In the genomic region with DNA sequence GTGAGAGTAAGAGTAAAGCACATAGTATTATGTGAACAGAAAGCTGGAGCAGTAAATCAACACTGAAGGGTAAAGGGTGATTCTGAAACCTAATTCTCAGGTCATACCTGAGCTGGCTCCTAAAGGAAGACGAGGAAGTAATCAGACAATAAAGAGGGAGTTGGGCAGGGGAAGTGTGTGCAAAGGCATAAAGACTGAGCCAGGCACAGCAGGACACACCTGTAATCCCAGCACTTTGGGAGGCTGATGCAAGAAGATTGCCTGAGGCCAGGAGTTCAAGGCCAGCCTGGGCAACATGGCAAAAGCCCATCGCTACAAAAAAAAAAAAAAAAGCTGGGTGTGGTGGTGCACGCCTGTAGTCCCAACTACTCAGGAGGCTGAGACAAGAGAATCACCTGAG, we compare ENCODE assay signal across 21 cellular contexts. TPM values are rescaled to one million over a fixed set of nuclear protein-coding genes. Genes with fewer than 3 reads are reported as not detected.
DNase-seq lines count a peak whose midpoint lies in the region; FAIRE-seq and TF ChIP-seq lines count a peak whose summit lies in the region.
"Had no signal": no experiment of that assay in that cellular context is flagged by ENCODE, and none has a peak within 500 bp of the region (broad histone marks: within the 10 kb centered on the region; RNA-seq: fewer than 3 reads in every experiment).

No MANE protein-coding gene starts in this region.

- intact Hi-C loops in activated naive CD4-positive, alpha-beta T cell treated with anti-CD3 and anti-CD28 coated beads for 36 hours (cut with micrococcal nuclease): no loop called here
- intact Hi-C loops in PC-9 (cut with micrococcal nuclease; ENCODE audit: unreplicated experiment): no loop called here
- intact Hi-C loops in transverse colon (cut with DNase I; ENCODE audit: low total_unique reads): no loop called here
- intact Hi-C loops in ascending aorta (cut with DNase I): no loop called here

- POLR2A ChIA-PET in PC-9 (lab: Charles Lee; ENCODE audit: unreplicated experiment): no interaction called here

- no peaks in the 10 kb centered on the region for H3K9me3 ChIP-seq in PC-9 (ENCODE audit: insufficient read depth, low read depth)
- H3K9me3 ChIP-seq in keratinocyte (ENCODE audit: control insufficient read depth, low read depth, low read length): no peaks in the 10 kb centered on the region
- no peaks in the 10 kb centered on the region for H3K9me3 ChIP-seq in transverse colon
- no peaks in the 10 kb centered on the region for H3K9me3 ChIP-seq in ascending aorta
- H3K9me3 ChIP-seq: A549; BLaER1 treated with 17β-estradiol and CSF1 and Interleukin-3, amounts not matched to agents 10 nM and 100 nM; MG63 had no signal

- H3K4me3 Mint-ChIP-seq in activated naive CD4-positive, alpha-beta T cell treated with anti-CD3 and anti-CD28 coated beads, Interleukin-2, amount 50 U/mL, for 24 hours: no peak overlapping the region
- H3K4me3 Mint-ChIP-seq in activated naive CD4-positive, alpha-beta T cell treated with anti-CD3 and anti-CD28 coated beads for 36 hours: no peak overlapping the region

- H3K9me2 ChIP-seq in PC-9 (ENCODE audit: insufficient read depth): no peaks in the 10 kb centered on the region

- H3F3A ChIP-seq in PC-9 (ENCODE audit: insufficient read depth, low read depth): peaks cover 16% of the 10 kb centered on the region

- peak; percentile 41 for FAIRE-seq in keratinocyte (lab: Jason Lieb, UNC)
- FAIRE-seq: A549 had no signal

- H3K36me3 Mint-ChIP-seq in activated naive CD4-positive, alpha-beta T cell treated with anti-CD3 and anti-CD28 coated beads, Interleukin-2, amount 50 U/mL, for 24 hours: peaks cover 5% of the 10 kb centered on the region
- H3K36me3 Mint-ChIP-seq in activated naive CD4-positive, alpha-beta T cell treated with anti-CD3 and anti-CD28 coated beads for 36 hours (ENCODE audit: low read depth): peaks cover 9% of the 10 kb centered on the region

- no peaks in the 10 kb centered on the region for H3K9me1 ChIP-seq in keratinocyte (ENCODE audit: control insufficient read depth, extremely low read depth, insufficient read depth, low read length)

- H3K27me3 ChIP-seq in PC-9 (ENCODE audit: insufficient read depth, low read depth): no peaks in the 10 kb centered on the region
- H3K27me3 ChIP-seq in keratinocyte (ENCODE audit: control insufficient read depth, extremely low read depth, insufficient read depth, low read length): no peaks in the 10 kb centered on the region
- no peaks in the 10 kb centered on the region for H3K27me3 ChIP-seq in transverse colon
- no peaks in the 10 kb centered on the region for H3K27me3 ChIP-seq in ascending aorta
- H3K27me3 ChIP-seq: BLaER1 treated with 17β-estradiol and CSF1 and Interleukin-3, amounts not matched to agents 10 nM and 100 nM; MG63 had no signal

- in situ Hi-C loops in transverse colon (cut with MboI; ENCODE audit: low pct_ligation_motif_present in 1 of 4, low pct_unique_long_range_greater_than_20kb in 1 of 4, low sequenced_read_pairs in 3 of 4): no loop called here

- no peak for DNase-seq in activated naive CD4-positive, alpha-beta T cell treated with anti-CD3 and anti-CD28 coated beads for 36 hours
- DNase-seq in PC-9 (peak in 1 of 2 experiments; percentile 54), keratinocyte (ENCODE audit: low read depth, low spot score) (no peak), transverse colon (peak; percentile 51), ascending aorta (ENCODE audit: low spot score in 2 of 2) (no peak), iPS-NIHi11 (ENCODE audit: low spot score) (no peak), NCI-H1092 (lab: John Stamatoyannopoulos, UW) (no peak)
- DNase-seq: DMS 273 treated with DMSO at 0.1 percent for 48 hours; EL; KG1; MG63; NCI-H1092 treated with DMSO at 0.1 percent for 48 hours; NCI-H1694; NCI-H526 treated with DMSO at 0.1 percent for 48 hours; NK-92 treated with Interleukin-12 subunit alpha and Interleukin-12 subunit beta, amount 100 ng/mL, for 24 hours; SIG-M5 had no signal

- CTCF ChIA-PET in activated naive CD4-positive, alpha-beta T cell treated with anti-CD3 and anti-CD28 coated beads for 36 hours (lab: Charles Lee): interaction anchor here (1.0 to 1.4 kb wide), 4 partner anchors 10 to 144 kb away, joined by 4 to 7 read pairs (median 4); no protein-coding TSS in a partner anchor
- CTCF ChIA-PET in PC-9 (lab: Charles Lee): interaction anchor here (1.1 kb wide), 1 partner anchor 10 kb away, joined by 5 read pairs; a partner anchor contains a TSS

- no peak overlapping the region for H2AFZ ChIP-seq in PC-9
- no peak overlapping the region for H2AFZ ChIP-seq in keratinocyte (ENCODE audit: control insufficient read depth, low read length)

- H3K4me2 ChIP-seq in PC-9 (no peak overlapping the region), keratinocyte (ENCODE audit: control insufficient read depth, extremely low read depth, insufficient read depth, low read depth, low read length) (no peak overlapping the region)
- H3K4me2 ChIP-seq: A549; BLaER1 treated with 17β-estradiol and CSF1 and Interleukin-3, amounts not matched to agents 10 nM and 100 nM had no signal

- peaks cover 85% of the 10 kb centered on the region for H3K79me2 ChIP-seq in PC-9 (ENCODE audit: low read depth)
- peaks cover 77% of the 10 kb centered on the region for H3K79me2 ChIP-seq in keratinocyte (ENCODE audit: control insufficient read depth, insufficient read depth, low read length)

- H3K9ac ChIP-seq in keratinocyte (ENCODE audit: control insufficient read depth, extremely low read depth, insufficient read depth, low read length): no peak overlapping the region
- H3K9ac ChIP-seq: BLaER1 treated with 17β-estradiol and CSF1 and Interleukin-3, amounts not matched to agents 10 nM and 100 nM had no signal

- dilution Hi-C loops in keratinocyte (cut with MboI; ENCODE audit: extremely low pct_ligation_motif_present, low sequenced_read_pairs): no loop called here

- 37 to 71% methylated on average over 3 of the region's 3 CpGs for WGBS in transverse colon (ENCODE audit: low coverage in 1 of 2), 2 donors

- TF ChIP-seq EP300 in transverse colon (IDR thresholded peaks at IDR 0.05; ENCODE audit: low read depth): no peak

- no peaks in the 10 kb centered on the region for H3K27me3 Mint-ChIP-seq in activated naive CD4-positive, alpha-beta T cell treated with anti-CD3 and anti-CD28 coated beads, Interleukin-2, amount 50 U/mL, for 24 hours
- H3K27me3 Mint-ChIP-seq in activated naive CD4-positive, alpha-beta T cell treated with anti-CD3 and anti-CD28 coated beads for 36 hours (ENCODE audit: low read depth): no peaks in the 10 kb centered on the region

- H3K36me3 ChIP-seq in PC-9 (ENCODE audit: low read depth) (peaks cover 9% of the 10 kb centered on the region), keratinocyte (ENCODE audit: control insufficient read depth in 2 of 2, extremely low read depth in 1 of 2, insufficient read depth in 2 of 2, low read length in 2 of 2) (peaks cover 3 to 10% of the 10 kb centered on the region in 2 experiments), transverse colon (no peaks in the 10 kb centered on the region), ascending aorta (peaks cover 0 to 2% of the 10 kb centered on the region in 2 donors)

- no TSS peak for BruUV-seq in PC-9 (replicated peaks; lab: Mats Ljungman, UMichigan)

- TF ChIP-seq POLR2A in transverse colon (IDR thresholded peaks at IDR 0.05): no peak

- peaks cover 85% of the 10 kb centered on the region for H4K20me1 ChIP-seq in PC-9 (ENCODE audit: insufficient read depth)
- peaks cover 13% of the 10 kb centered on the region for H4K20me1 ChIP-seq in keratinocyte (ENCODE audit: control insufficient read depth, extremely low read depth, insufficient read depth, low read length)

- H3K27ac ChIP-seq in PC-9 (peak overlapping the region; percentile 62), keratinocyte (ENCODE audit: control insufficient read depth, insufficient read depth, low read length) (no peak overlapping the region), transverse colon (peak overlapping the region; percentile 52 to 81 (median 66)), ascending aorta (no peak overlapping the region)
- H3K27ac ChIP-seq: A549; BLaER1 treated with 17β-estradiol and CSF1 and Interleukin-3, amounts not matched to agents 10 nM and 100 nM had no signal

- H3K9me3 Mint-ChIP-seq in activated naive CD4-positive, alpha-beta T cell treated with anti-CD3 and anti-CD28 coated beads, Interleukin-2, amount 50 U/mL, for 24 hours: no peaks in the 10 kb centered on the region
- H3K9me3 Mint-ChIP-seq in activated naive CD4-positive, alpha-beta T cell treated with anti-CD3 and anti-CD28 coated beads for 36 hours: no peaks in the 10 kb centered on the region

- peak overlapping the region; percentile 10 for H3K27ac Mint-ChIP-seq in activated naive CD4-positive, alpha-beta T cell treated with anti-CD3 and anti-CD28 coated beads, Interleukin-2, amount 50 U/mL, for 24 hours
- no peak overlapping the region for H3K27ac Mint-ChIP-seq in activated naive CD4-positive, alpha-beta T cell treated with anti-CD3 and anti-CD28 coated beads for 36 hours

- H3K4me1 Mint-ChIP-seq in activated naive CD4-positive, alpha-beta T cell treated with anti-CD3 and anti-CD28 coated beads, Interleukin-2, amount 50 U/mL, for 24 hours: peaks cover 39% of the 10 kb centered on the region
- peaks cover 10% of the 10 kb centered on the region for H3K4me1 Mint-ChIP-seq in activated naive CD4-positive, alpha-beta T cell treated with anti-CD3 and anti-CD28 coated beads for 36 hours (ENCODE audit: low read depth)

- H3K4me1 ChIP-seq in PC-9 (replicated peaks; ENCODE audit: insufficient read depth) (peaks cover 16% of the 10 kb centered on the region; the same call in 1 of the 2 replicates), keratinocyte (ENCODE audit: control insufficient read depth, extremely low read depth, insufficient read depth, low read length) (peaks cover 18% of the 10 kb centered on the region), transverse colon (peaks cover 0 to 30% (median 17%) of the 10 kb centered on the region in 4 donors), ascending aorta (no peaks in the 10 kb centered on the region)
- H3K4me1 ChIP-seq: A549 had no signal

- no peak for TF ChIP-seq CTCF in PC-9 (conservative IDR thresholded peaks at IDR 0.05)
- no peak for TF ChIP-seq CTCF in keratinocyte (optimal IDR thresholded peaks at IDR 0.05 in 1 of 3, IDR thresholded peaks at IDR 0.05 in 1 of 3, conservative IDR thresholded peaks at IDR 0.05 in 1 of 3; ENCODE audit: extremely low read depth in 1 of 3, insufficient read depth in 2 of 3, low read length in 3 of 3)
- no peak for TF ChIP-seq CTCF in transverse colon (IDR thresholded peaks at IDR 0.05)
- TF ChIP-seq CTCF in ascending aorta (IDR thresholded peaks at IDR 0.05): no peak

- H3K4me3 ChIP-seq in PC-9 (no peak overlapping the region), keratinocyte (ENCODE audit: control insufficient read depth in 2 of 3, extremely low read depth in 1 of 3, insufficient read depth in 2 of 3, low read depth in 1 of 3, low read length in 3 of 3) (no peak overlapping the region), transverse colon (no peak overlapping the region), ascending aorta (no peak overlapping the region)
- H3K4me3 ChIP-seq: A549; BLaER1 treated with 17β-estradiol and CSF1 and Interleukin-3, amounts not matched to agents 10 nM and 100 nM; MG63 had no signal

RNA-seq across cellular contexts. Expression of a gene that starts 9.6 kb away (rescaled TPM):
- 10 to 100 TPM; 84.4 to 87.3 TPM for total RNA-seq in activated naive CD4-positive, alpha-beta T cell treated with anti-CD3 and anti-CD28 coated beads for 36 hours
- total RNA-seq in PC-9 (2021) (200 and 205 TPM in 2 replicates), transverse colon (100 to 1,000 TPM in 2 of 4 donors, 10 to 100 TPM in 2; 30.8 to 117 (median 99.8) TPM), ascending aorta (68.4 TPM)
- polyA plus RNA-seq in keratinocyte: 236 to 253 TPM (median 250 TPM) in 3 replicates
- 62.2 TPM for polyA plus RNA-seq in keratinocyte (2011; ENCODE audit: low read depth)
- 324 and 334 TPM in 2 replicates for polyA plus RNA-seq in keratinocyte (2011; cell fraction: cytosol; rRNA removed)
- polyA plus RNA-seq in keratinocyte (2011; cell fraction: nucleus; rRNA removed): 324 and 330 TPM in 2 replicates
- 84.4 and 202 TPM in 2 replicates for polyA plus RNA-seq in keratinocyte (2012; ENCODE audit: low replicate concordance)
- 192 to 243 TPM (median 216 TPM) in 3 replicates for polyA minus RNA-seq in keratinocyte
- polyA minus RNA-seq in keratinocyte (2011; cell fraction: cytosol; rRNA and poly(A)+ RNA removed): 84.0 TPM
- 47.5 and 79.6 TPM in 2 replicates for polyA minus RNA-seq in keratinocyte (2011; cell fraction: nucleus; rRNA and poly(A)+ RNA removed)

RNA-seq across cellular contexts. Expression of a gene that starts 22.4 kb away (rescaled TPM):
- 10 to 100 TPM; 49.6 to 59.8 TPM for total RNA-seq in activated naive CD4-positive, alpha-beta T cell treated with anti-CD3 and anti-CD28 coated beads for 36 hours
- total RNA-seq in PC-9 (2021): 23.5 and 25.5 TPM in 2 replicates
- 9.5 to 18.4 TPM (median 18.1 TPM) in 3 replicates for polyA plus RNA-seq in keratinocyte
- 2.2 TPM for polyA plus RNA-seq in keratinocyte (2011; ENCODE audit: low read depth)
- polyA plus RNA-seq in keratinocyte (2011; cell fraction: cytosol; rRNA removed): 7.9 and 8.1 TPM in 2 replicates
- 32.7 and 35.4 TPM in 2 replicates for polyA plus RNA-seq in keratinocyte (2011; cell fraction: nucleus; rRNA removed)
- polyA plus RNA-seq in keratinocyte (2012; ENCODE audit: low replicate concordance): 6.2 and 26.8 TPM in 2 replicates
- 10.0 to 16.9 TPM (median 10.5 TPM) in 3 replicates for polyA minus RNA-seq in keratinocyte
- polyA minus RNA-seq in keratinocyte (2011; cell fraction: cytosol; rRNA and poly(A)+ RNA removed): 13.8 TPM
- 10.6 and 11.1 TPM in 2 replicates for polyA minus RNA-seq in keratinocyte (2011; cell fraction: nucleus; rRNA and poly(A)+ RNA removed)
- total RNA-seq in transverse colon: 10 to 100 TPM; 12.1 to 35.9 (median 20.9) TPM
- total RNA-seq in ascending aorta: 38.8 TPM

RNA-seq across cellular contexts. Expression of a gene that starts 23.8 kb away (rescaled TPM):
- not detected for total RNA-seq in activated naive CD4-positive, alpha-beta T cell treated with anti-CD3 and anti-CD28 coated beads for 36 hours
- 0.73 TPM in 1 of 2 replicates, not detected in the other for total RNA-seq in PC-9 (2021)
- 0.09 to 0.24 TPM (median 0.22 TPM) in 3 replicates for polyA plus RNA-seq in keratinocyte
- not detected for polyA plus RNA-seq in keratinocyte (2011; ENCODE audit: low read depth)
- 0.13 and 0.16 TPM in 2 replicates for polyA plus RNA-seq in keratinocyte (2011; cell fraction: cytosol; rRNA removed)
- polyA plus RNA-seq in keratinocyte (2011; cell fraction: nucleus; rRNA removed): 0.41 and 0.46 TPM in 2 replicates
- 0.17 and 0.39 TPM in 2 replicates for polyA plus RNA-seq in keratinocyte (2012; ENCODE audit: low replicate concordance)
- 0.13 TPM in 1 of 3 replicates, not detected in the others for polyA minus RNA-seq in keratinocyte
- not detected for polyA minus RNA-seq in keratinocyte (2011; cell fraction: cytosol; rRNA and poly(A)+ RNA removed)
- polyA minus RNA-seq in keratinocyte (2011; cell fraction: nucleus; rRNA and poly(A)+ RNA removed): 0.31 TPM in 1 of 2 replicates, not detected in the other
- total RNA-seq in transverse colon: 1 to 10 TPM in 1 of 4 donors, under 1 TPM in 1, not detected in 2; 0.41 to 1.4 TPM
- total RNA-seq in ascending aorta: 0.85 TPM
- total RNA-seq: OCI-LY7, RPMI7951 had no signal

RNA-seq across cellular contexts. Expression of a gene that starts 30.4 kb away (rescaled TPM):
- not detected for total RNA-seq in activated naive CD4-positive, alpha-beta T cell treated with anti-CD3 and anti-CD28 coated beads for 36 hours
- total RNA-seq in PC-9 (2021) (not detected in 2 replicates), transverse colon (not detected), ascending aorta (not detected)
- not detected in 3 replicates for polyA plus RNA-seq in keratinocyte
- not detected for polyA plus RNA-seq in keratinocyte (2011; ENCODE audit: low read depth)
- not detected in 2 replicates for polyA plus RNA-seq in keratinocyte (2011; cell fraction: cytosol; rRNA removed)
- not detected in 2 replicates for polyA plus RNA-seq in keratinocyte (2011; cell fraction: nucleus; rRNA removed)
- polyA plus RNA-seq in keratinocyte (2012; ENCODE audit: low replicate concordance): not detected in 2 replicates
- polyA minus RNA-seq in keratinocyte: not detected in 3 replicates
- not detected for polyA minus RNA-seq in keratinocyte (2011; cell fraction: cytosol; rRNA and poly(A)+ RNA removed)
- not detected in 2 replicates for polyA minus RNA-seq in keratinocyte (2011; cell fraction: nucleus; rRNA and poly(A)+ RNA removed)
- total RNA-seq: OCI-LY7, RPMI7951 had no signal
- polyA plus RNA-seq: A549 had no signal

RNA-seq across cellular contexts. Expression of a gene that starts 51.4 kb away (rescaled TPM):
- total RNA-seq in activated naive CD4-positive, alpha-beta T cell treated with anti-CD3 and anti-CD28 coated beads for 36 hours: under 1 TPM; 0.20 to 0.21 TPM
- total RNA-seq in PC-9 (2021) (0.10 and 0.17 TPM in 2 replicates), transverse colon (under 1 TPM in 2 of 4 donors, not detected in 2; 0.27 to 0.32 TPM), ascending aorta (not detected)
- polyA plus RNA-seq in keratinocyte: 0.09 to 0.17 TPM (median 0.10 TPM) in 3 replicates
- not detected for polyA plus RNA-seq in keratinocyte (2011; ENCODE audit: low read depth)
- not detected in 2 replicates for polyA plus RNA-seq in keratinocyte (2011; cell fraction: cytosol; rRNA removed)
- 0.24 and 0.39 TPM in 2 replicates for polyA plus RNA-seq in keratinocyte (2011; cell fraction: nucleus; rRNA removed)
- polyA plus RNA-seq in keratinocyte (2012; ENCODE audit: low replicate concordance): 0.08 and 0.13 TPM in 2 replicates
- polyA minus RNA-seq in keratinocyte: 0.06 TPM in 1 of 3 replicates, not detected in the others
- not detected for polyA minus RNA-seq in keratinocyte (2011; cell fraction: cytosol; rRNA and poly(A)+ RNA removed)
- 0.21 TPM in 1 of 2 replicates, not detected in the other for polyA minus RNA-seq in keratinocyte (2011; cell fraction: nucleus; rRNA and poly(A)+ RNA removed)
- total RNA-seq: RPMI7951 had no signal

Comparison
In these comparisons a context has a peak if more than half of its experiments do, and no peak if none do; other contexts are left out.
1. H3K27ac ChIP-seq: peak in PC-9 (single experiment) and transverse colon (4 of 4); none in keratinocyte (single experiment) and ascending aorta (0 of 2).